12 cellular contexts compared by ENCODE assay signal in the genomic region with DNA sequence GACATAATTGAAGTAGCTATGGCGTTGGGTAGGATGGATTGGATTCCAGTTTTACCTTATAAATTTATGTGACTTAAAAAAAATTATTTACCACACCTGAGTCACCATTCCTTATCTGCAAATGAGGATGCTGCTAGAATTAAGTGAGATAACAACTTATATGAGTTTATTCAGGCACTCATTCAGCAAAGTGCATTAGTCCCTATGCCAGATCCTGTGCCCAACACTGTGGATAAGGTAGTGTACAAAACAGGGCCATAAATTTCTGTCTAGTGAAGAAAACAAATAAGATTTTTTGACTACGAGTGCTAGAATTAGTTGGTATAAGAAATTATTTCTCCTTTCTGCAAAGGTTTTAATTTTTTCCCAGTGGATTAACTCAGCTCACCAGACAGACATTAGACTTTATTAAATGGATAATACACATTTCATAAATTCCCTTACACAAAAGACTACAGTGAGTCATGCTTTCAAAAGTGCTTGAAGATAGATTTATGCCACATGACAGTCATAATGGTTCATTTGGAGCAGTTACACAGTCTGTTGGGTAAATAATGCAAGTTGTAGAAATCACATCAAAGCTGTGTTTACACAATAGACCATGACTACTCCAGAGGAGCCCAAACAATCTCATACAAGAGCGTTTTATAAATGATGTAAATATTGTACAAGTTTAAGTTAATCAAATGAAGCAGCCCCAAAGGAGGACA.
DNase-seq lines count a peak whose midpoint lies in the region; ATAC-seq lines count a peak whose summit lies in the region.
"Had no signal": no experiment of that assay in that cellular context is flagged by ENCODE, and none has a peak within 500 bp of the region (broad histone marks: within the 10 kb centered on the region; RNA-seq: fewer than 3 reads in every experiment).

No MANE protein-coding gene starts in this region.

- H3K36me3 Mint-ChIP-seq in stimulated activated effector memory CD8-positive, alpha-beta T cell treated with anti-CD3 and anti-CD28 coated beads, Interleukin-12 subunit alpha, Interleukin-12 subunit beta, amount 100 ng/mL, for 72 hours = no peaks in the 10 kb centered on the region
- H3K36me3 Mint-ChIP-seq: IgD-negative memory B cell had no signal

- peak; percentile 13 for DNase-seq in NCI-H748 (lab: John Stamatoyannopoulos, UW; ENCODE audit: unreplicated experiment)
- no peak for DNase-seq in NCI-H748 treated with DMSO at 0.1 percent for 48 hours (lab: John Stamatoyannopoulos, UW)
- peak; percentile 6 for DNase-seq in NCI-H2029 (lab: John Stamatoyannopoulos, UW)
- DNase-seq in epidermal melanocyte (ENCODE audit: insufficient read length, low spot score) = peak; percentile 29
- no peak for DNase-seq in stimulated activated effector memory CD8-positive, alpha-beta T cell treated with anti-CD3 and anti-CD28 coated beads, Interleukin-12 subunit alpha, Interleukin-12 subunit beta, amount 100 ng/mL, for 72 hours (ENCODE audit: low spot score in 2 of 2)
- no peak for DNase-seq in Ammon's horn (ENCODE audit: low spot score)
- DNase-seq in activated effector memory CD4-positive, alpha-beta T cell treated with anti-CD3 and anti-CD28 coated beads, Interleukin-2, amount 50 U/mL, for 16 hours = no peak
- DNase-seq: ACHN, amygdala had no signal

- H3K4me3 Mint-ChIP-seq in stimulated activated effector memory CD8-positive, alpha-beta T cell treated with anti-CD3 and anti-CD28 coated beads, Interleukin-12 subunit alpha, Interleukin-12 subunit beta, amount 100 ng/mL, for 72 hours = no peak overlapping the region
- H3K4me3 Mint-ChIP-seq: neural crest cell had no signal

- no peaks in the 10 kb centered on the region for H3K9me3 Mint-ChIP-seq in stimulated activated effector memory CD8-positive, alpha-beta T cell treated with anti-CD3 and anti-CD28 coated beads, Interleukin-12 subunit alpha, Interleukin-12 subunit beta, amount 100 ng/mL, for 72 hours
- H3K9me3 Mint-ChIP-seq: IgD-negative memory B cell had no signal

- H3K27ac Mint-ChIP-seq in stimulated activated effector memory CD8-positive, alpha-beta T cell treated with anti-CD3 and anti-CD28 coated beads, Interleukin-12 subunit alpha, Interleukin-12 subunit beta, amount 100 ng/mL, for 72 hours = no peak overlapping the region

- ATAC-seq in stimulated activated effector memory CD8-positive, alpha-beta T cell treated with anti-CD3 and anti-CD28 coated beads, Interleukin-12 subunit alpha, Interleukin-12 subunit beta, amount 100 ng/mL, for 72 hours = peak; percentile 90
- no peak for ATAC-seq in HG03439 (IDR thresholded peaks at IDR 0.05; ENCODE audit: unreplicated experiment)

- peaks cover 33% of the 10 kb centered on the region for H3K4me1 Mint-ChIP-seq in stimulated activated effector memory CD8-positive, alpha-beta T cell treated with anti-CD3 and anti-CD28 coated beads, Interleukin-12 subunit alpha, Interleukin-12 subunit beta, amount 100 ng/mL, for 72 hours
- H3K4me1 Mint-ChIP-seq: neural crest cell had no signal

Comparison
In these comparisons a context has a peak if more than half of its experiments do, and no peak if none do; other contexts are left out.
1. DNase-seq: peak in NCI-H748 (single experiment), NCI-H2029 (single experiment) and epidermal melanocyte (single experiment); none in NCI-H748 treated with DMSO at 0.1 percent for 48 hours (single experiment), stimulated activated effector memory CD8-positive, alpha-beta T cell treated with anti-CD3 and anti-CD28 coated beads, Interleukin-12 subunit alpha, Interleukin-12 subunit beta, amount 100 ng/mL, for 72 hours (0 of 2), Ammon's horn (single experiment) and activated effector memory CD4-positive, alpha-beta T cell treated with anti-CD3 and anti-CD28 coated beads, Interleukin-2, amount 50 U/mL, for 16 hours (single experiment).